ENCODE assay signal across 1 cellular context in the genomic region with DNA sequence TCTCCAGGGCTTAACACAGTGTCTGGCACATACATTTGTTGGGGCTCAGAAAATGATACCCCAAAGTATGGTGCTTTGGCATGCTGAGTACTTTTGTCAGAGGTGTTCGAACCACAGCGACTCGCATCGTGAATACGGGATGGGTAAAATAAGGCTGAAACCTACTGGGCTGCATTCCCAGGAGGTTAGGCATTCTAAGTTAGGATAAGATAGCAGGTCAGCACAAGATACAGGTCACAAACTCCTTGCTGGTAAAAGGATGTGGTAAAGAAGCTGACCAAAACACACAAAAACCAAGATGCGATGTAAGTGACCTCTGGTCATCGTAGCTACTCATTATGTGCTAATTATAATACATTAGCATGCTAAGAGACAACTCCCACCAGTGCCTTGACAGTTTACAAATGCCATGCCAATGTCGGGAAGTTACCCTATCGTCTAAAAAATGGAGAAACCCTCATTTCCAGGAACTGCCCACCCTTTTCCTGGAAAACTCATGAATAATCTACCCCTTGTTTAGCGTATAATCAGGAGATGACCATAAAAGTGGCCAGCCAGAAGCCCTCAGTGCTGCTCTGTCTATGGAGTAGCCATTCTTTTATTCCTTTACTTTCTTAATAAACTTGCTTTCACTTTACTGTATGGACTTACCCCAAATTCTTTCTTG.
TF ChIP-seq lines count a peak whose summit lies in the region.

No MANE protein-coding gene starts in this region.

TF ChIP-seq in HepG2, 621 proteins besides CTCF, POLR2A, EP300 and RAD21:
- TF ChIP-seq ZNF616 (CRISPR knock-in tag; IDR thresholded peaks at IDR 0.05; ENCODE audit: low read depth), result no peak
- TF ChIP-seq, protein P1, sequence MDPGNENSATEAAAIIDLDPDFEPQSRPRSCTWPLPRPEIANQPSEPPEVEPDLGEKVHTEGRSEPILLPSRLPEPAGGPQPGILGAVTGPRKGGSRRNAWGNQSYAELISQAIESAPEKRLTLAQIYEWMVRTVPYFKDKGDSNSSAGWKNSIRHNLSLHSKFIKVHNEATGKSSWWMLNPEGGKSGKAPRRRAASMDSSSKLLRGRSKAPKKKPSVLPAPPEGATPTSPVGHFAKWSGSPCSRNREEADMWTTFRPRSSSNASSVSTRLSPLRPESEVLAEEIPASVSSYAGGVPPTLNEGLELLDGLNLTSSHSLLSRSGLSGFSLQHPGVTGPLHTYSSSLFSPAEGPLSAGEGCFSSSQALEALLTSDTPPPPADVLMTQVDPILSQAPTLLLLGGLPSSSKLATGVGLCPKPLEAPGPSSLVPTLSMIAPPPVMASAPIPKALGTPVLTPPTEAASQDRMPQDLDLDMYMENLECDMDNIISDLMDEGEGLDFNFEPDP (CRISPR knock-in tag; conservative IDR thresholded peaks at IDR 0.05), result no peak
